1 cellular context compared by ENCODE assay signal in genomic region chr12:19970116-19970515, GRCh38.
TF ChIP-seq lines count a peak whose summit lies in the region.

No MANE protein-coding gene starts in this region.

TF ChIP-seq in GM23338, 12 proteins besides CTCF, POLR2A, EP300 and RAD21 (continued from another document):
- no peak for TF ChIP-seq REST (IDR thresholded peaks at IDR 0.05; ENCODE audit: unreplicated experiment)
- TF ChIP-seq EZH2 (IDR thresholded peaks at IDR 0.05; ENCODE audit: low read depth, unreplicated experiment) = no peak
- TF ChIP-seq ZNF331 (CRISPR knock-in tag; IDR thresholded peaks at IDR 0.05; ENCODE audit: low read depth) = no peak
- no peak for TF ChIP-seq CREB1 (CRISPR knock-in tag; IDR thresholded peaks at IDR 0.05; ENCODE audit: low read depth)
- no peak for TF ChIP-seq ZNF114 (CRISPR knock-in tag; IDR thresholded peaks at IDR 0.05)
- no peak for TF ChIP-seq NANOG (IDR thresholded peaks at IDR 0.05; ENCODE audit: borderline replicate concordance)
